In genomic region chr6:2840794-2841061, GRCh38 we compare ENCODE assay signal across 8 cellular contexts. TPM values are rescaled to one million over a fixed set of nuclear protein-coding genes. Genes with fewer than 3 reads are reported as not detected.
DNase-seq lines count a peak whose midpoint lies in the region; ATAC-seq lines count a peak whose summit lies in the region.

No MANE protein-coding gene starts in this region.

- H3K27me3 ChIP-seq in ACC112 (ENCODE audit: insufficient read depth, low read length): no peaks in the 10 kb centered on the region
- H3K27me3 ChIP-seq in MG63: no peaks in the 10 kb centered on the region
- no peaks in the 10 kb centered on the region for H3K27me3 ChIP-seq in effector memory CD4-positive, alpha-beta T cell (replicated peaks; ENCODE audit: control insufficient read depth, insufficient read depth, low read length, poor library complexity, severe bottlenecking)

- peak overlapping the region; percentile 99 for H3K4me3 Mint-ChIP-seq in natural killer cell treated with Interleukin-12 subunit alpha and Interleukin-12 subunit beta and Interleukin-15 and Interleukin-18, amount 100 ng/mL, for 72 hours

- peaks cover 23% of the 10 kb centered on the region for H3K36me3 Mint-ChIP-seq in natural killer cell treated with Interleukin-12 subunit alpha and Interleukin-12 subunit beta and Interleukin-15 and Interleukin-18, amount 100 ng/mL, for 72 hours

- H3K4me3 ChIP-seq in ACC112 (ENCODE audit: low read depth, low read length) (peak overlapping the region; percentile 86), MG63 (peak overlapping the region; percentile 50)
- peak overlapping the region; percentile 58 for H3K4me3 ChIP-seq in effector memory CD4-positive, alpha-beta T cell (ENCODE audit: insufficient read depth, low read depth, low read length, poor library complexity, severe bottlenecking)

- H3K36me3 ChIP-seq in ACC112 (ENCODE audit: insufficient read depth, low read length): peaks cover 14% of the 10 kb centered on the region
- peaks cover 8% of the 10 kb centered on the region; the same call in 1 of the 2 replicates for H3K36me3 ChIP-seq in MG63
- peaks cover 26% of the 10 kb centered on the region for H3K36me3 ChIP-seq in effector memory CD4-positive, alpha-beta T cell (ENCODE audit: control insufficient read depth, insufficient read depth, low read length)

- H3K27ac ChIP-seq in ACC112 (ENCODE audit: low read depth, low read length): peak overlapping the region; percentile 84
- peak overlapping the region; percentile 80 for H3K27ac ChIP-seq in effector memory CD4-positive, alpha-beta T cell (ENCODE audit: insufficient read depth, low read length, poor library complexity, severe bottlenecking)

- H2AFZ ChIP-seq in ACC112 (ENCODE audit: low read length, unreplicated experiment): no peak overlapping the region

- DNase-seq in MG63: no peak
- DNase-seq in effector memory CD4-positive, alpha-beta T cell: no peak
- no peak for DNase-seq in natural killer cell treated with Interleukin-12 subunit alpha and Interleukin-12 subunit beta and Interleukin-15 and Interleukin-18, amount 100 ng/mL, for 72 hours (ENCODE audit: low spot score)
- no peak for DNase-seq in dermis blood vessel endothelial cell
- no peak for DNase-seq in NCI-H2029 (lab: John Stamatoyannopoulos, UW)
- no peak for DNase-seq in stimulated activated CD8-positive, alpha-beta memory T cell treated with anti-CD3 and anti-CD28 coated beads, Interleukin-4, amount 100 ng/mL, for 48 hours

- ATAC-seq in natural killer cell treated with Interleukin-12 subunit alpha and Interleukin-12 subunit beta and Interleukin-15 and Interleukin-18, amount 100 ng/mL, for 72 hours: no peak
- ATAC-seq in GM21576 (IDR thresholded peaks at IDR 0.05; ENCODE audit: unreplicated experiment): no peak

- peaks cover 55 to 58% of the 10 kb centered on the region in 2 donors for H3K4me1 Mint-ChIP-seq in natural killer cell treated with Interleukin-12 subunit alpha and Interleukin-12 subunit beta and Interleukin-15 and Interleukin-18, amount 100 ng/mL, for 72 hours (ENCODE audit: low read depth in 2 of 2)

- H3K27ac Mint-ChIP-seq in natural killer cell treated with Interleukin-12 subunit alpha and Interleukin-12 subunit beta and Interleukin-15 and Interleukin-18, amount 100 ng/mL, for 72 hours: peak overlapping the region; percentile 87 to 89

- peaks cover 14% of the 10 kb centered on the region for H3K79me2 ChIP-seq in ACC112 (ENCODE audit: control insufficient read depth, insufficient read depth, low read length, unreplicated experiment)

- H3K9me3 ChIP-seq in MG63: no peaks in the 10 kb centered on the region
- no peaks in the 10 kb centered on the region for H3K9me3 ChIP-seq in effector memory CD4-positive, alpha-beta T cell (ENCODE audit: control insufficient read depth, low read length)

- H3K27me3 Mint-ChIP-seq in natural killer cell treated with Interleukin-12 subunit alpha and Interleukin-12 subunit beta and Interleukin-15 and Interleukin-18, amount 100 ng/mL, for 72 hours: no peaks in the 10 kb centered on the region

- peaks cover 7% of the 10 kb centered on the region for H3K9me3 Mint-ChIP-seq in natural killer cell treated with Interleukin-12 subunit alpha and Interleukin-12 subunit beta and Interleukin-15 and Interleukin-18, amount 100 ng/mL, for 72 hours

- peaks cover 37% of the 10 kb centered on the region for H3K4me1 ChIP-seq in ACC112 (ENCODE audit: control insufficient read depth, insufficient read depth, low read length, unreplicated experiment)
- peaks cover 29% of the 10 kb centered on the region for H3K4me1 ChIP-seq in effector memory CD4-positive, alpha-beta T cell (ENCODE audit: control insufficient read depth, insufficient read depth, low read length, poor library complexity, severe bottlenecking)

RNA-seq across cellular contexts. Expression of gene SERPINB1, which starts 0.9 kb away (rescaled TPM):
- total RNA-seq in MG63 (2014; rRNA removed; shearing (Covaris generic); ENCODE audit: low replicate concordance): 8.8 and 12.0 TPM in 2 replicates
- total RNA-seq in natural killer cell treated with Interleukin-12 subunit alpha and Interleukin-12 subunit beta and Interleukin-15 and Interleukin-18, amount 100 ng/mL, for 72 hours: 100 to 1,000 TPM; 103 to 275 TPM
- total RNA-seq in dermis blood vessel endothelial cell: 32.2 and 57.8 TPM in 2 replicates
